ENCODE assay signal across 34 cellular contexts in the genomic region with DNA sequence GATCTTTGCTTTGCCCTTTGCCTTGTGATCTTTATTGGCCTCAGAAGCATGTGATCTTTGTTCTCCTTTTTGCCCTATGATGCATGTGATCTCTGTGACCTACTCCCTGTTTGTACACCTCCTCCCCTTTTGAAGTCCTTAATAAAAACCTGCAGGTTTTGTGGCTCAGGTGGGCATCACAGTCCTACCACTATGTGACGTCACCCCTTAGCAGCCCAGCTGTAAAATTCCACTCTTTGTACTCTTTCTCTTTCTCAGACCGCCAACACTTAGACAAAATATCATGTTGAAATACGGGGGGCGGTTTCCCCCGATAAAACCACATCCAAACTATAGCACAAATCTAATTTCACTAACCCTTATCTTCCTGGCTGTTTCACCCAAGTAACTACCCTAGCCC.
"Had no signal": no experiment of that assay in that cellular context is flagged by ENCODE, and none has a peak within 500 bp of the region (broad histone marks: within the 10 kb centered on the region; RNA-seq: fewer than 3 reads in every experiment).

No MANE protein-coding gene starts in this region.

- DNase-seq: activated effector memory CD4-positive, alpha-beta T cell treated with anti-CD3 and anti-CD28 coated beads, Interleukin-2, amount 50 U/mL, for 16 hours; activated effector memory CD4-positive, alpha-beta T cell treated with Interleukin-2 at 50 U/mL for 16 hours; activated gamma-delta T cell; activated gamma-delta T cell treated with Interleukin-2 at 50 U/mL for 16 hours; activated naive CD4-positive, alpha-beta T cell; activated naive CD4-positive, alpha-beta T cell treated with anti-CD3 and anti-CD28 coated beads for 36 hours; activated naive CD4-positive, alpha-beta T cell treated with anti-CD3 and anti-CD28 coated beads, Interleukin-2, amount 10 ng/mL, durations not matched to agents 7 days and 5 days; activated naive CD4-positive, alpha-beta T cell treated with anti-CD3 and anti-CD28 coated beads, Interleukin-2, amount 50 U/mL, for 16 hours; activated naive CD4-positive, alpha-beta T cell treated with Interleukin-2 at 50 U/mL for 16 hours; activated naive CD8-positive, alpha-beta T cell treated with anti-CD3 and anti-CD28 coated beads for 36 hours; activated naive CD8-positive, alpha-beta T cell treated with anti-CD3 and anti-CD28 coated beads, Interleukin-2, amount 10 ng/mL, durations not matched to agents 7 days and 5 days; activated naive CD8-positive, alpha-beta T cell treated with anti-CD3 and anti-CD28 coated beads, Interleukin-2, amount 50 U/mL, for 24 hours; activated T-cell treated with anti-CD3 and anti-CD28 coated beads, Interleukin-2, amount 50 U/mL, for 1 hour; activated T-cell treated with anti-CD3 and anti-CD28 coated beads, Interleukin-2, amount 50 U/mL, for 24 hours; activated T-cell treated with anti-CD3 and anti-CD28 coated beads, Interleukin-2, amount 50 U/mL, for 4 hours; activated T-cell treated with anti-CD3 and anti-CD28 coated beads, Interleukin-2, amount 50 U/mL, for 48 hours; activated T-cell treated with anti-CD3 and anti-CD28 coated beads, Interleukin-2, amount 50 U/mL, for 72 hours; adrenal gland; amniotic stem cell; amygdala; anterior cingulate cortex; aorta; body of pancreas; brain microvascular endothelial cell; caudate nucleus; central memory CD4-positive, alpha-beta T cell; cerebellar nuclear complex had no signal

- H3K4me3 ChIP-seq: adrenal gland, ascending aorta, body of pancreas, breast epithelium, cardiac muscle cell had no signal

- H3K9me3 ChIP-seq: adrenal gland had no signal

- FAIRE-seq: astrocyte, bronchial epithelial cell had no signal

- H3K27me3 ChIP-seq: adrenal gland, ascending aorta, body of pancreas, brain microvascular endothelial cell, breast epithelium, cardiac muscle cell had no signal

- H3K36me3 ChIP-seq: adrenal gland, ascending aorta, brain microvascular endothelial cell, breast epithelium, cardiac muscle cell had no signal

- H3K4me1 ChIP-seq: adrenal gland, ascending aorta, body of pancreas, breast epithelium had no signal

- ATAC-seq: activated naive CD4-positive, alpha-beta T cell treated with anti-CD3 and anti-CD28 coated beads, Interleukin-2, amount 50 U/mL, for 72 hours; activated naive CD8-positive, alpha-beta T cell treated with anti-CD3 and anti-CD28 coated beads, Interleukin-2, amount 50 U/mL, for 24 hours; activated T-cell treated with anti-CD3 and anti-CD28 coated beads, Interleukin-2, amount 50 U/mL, for 4 hours; activated T-cell treated with anti-CD3 and anti-CD28 coated beads, Interleukin-2, amount 50 U/mL, for 72 hours; activated T-helper 17 cell treated with anti-CD3 and anti-CD28 coated beads, Interleukin-2, amount 50 U/mL, for 72 hours; body of pancreas had no signal

- H3K27ac ChIP-seq: adrenal gland, ascending aorta, body of pancreas, brain microvascular endothelial cell, breast epithelium, cardiac muscle cell had no signal
